In genomic region chr1:230020451-230020850, GRCh38 we compare ENCODE assay signal across 9 cellular contexts.
"Had no signal": no experiment of that assay in that cellular context is flagged by ENCODE, and none has a peak within 500 bp of the region (broad histone marks: within the 10 kb centered on the region; RNA-seq: fewer than 3 reads in every experiment).

No MANE protein-coding gene starts in this region.

- H3K36me3 ChIP-seq: HAP-1 had no signal

- DNase-seq: H7, HFFc6, KBM-7 had no signal

- FAIRE-seq: HepG2 had no signal

- H3K4me1 ChIP-seq: HAP-1 had no signal

- H3K4me3 ChIP-seq: GM23338, HAP-1 had no signal

- H3K4me1 Mint-ChIP-seq: IgD-negative memory B cell had no signal

- H3K27ac ChIP-seq: HL-60 had no signal

- H3K9me3 Mint-ChIP-seq: GM23338, HFFc6 had no signal

- H3K27ac Mint-ChIP-seq: GM23338, HFFc6, IgD-negative memory B cell had no signal

- ATAC-seq: GM23338, HCT116, HepG2 had no signal

- H3K4me3 Mint-ChIP-seq: GM23338, HFFc6, IgD-negative memory B cell had no signal

- H3K9me3 ChIP-seq: HAP-1 had no signal
